ENCODE assay signal across 8 cellular contexts in the genomic region with DNA sequence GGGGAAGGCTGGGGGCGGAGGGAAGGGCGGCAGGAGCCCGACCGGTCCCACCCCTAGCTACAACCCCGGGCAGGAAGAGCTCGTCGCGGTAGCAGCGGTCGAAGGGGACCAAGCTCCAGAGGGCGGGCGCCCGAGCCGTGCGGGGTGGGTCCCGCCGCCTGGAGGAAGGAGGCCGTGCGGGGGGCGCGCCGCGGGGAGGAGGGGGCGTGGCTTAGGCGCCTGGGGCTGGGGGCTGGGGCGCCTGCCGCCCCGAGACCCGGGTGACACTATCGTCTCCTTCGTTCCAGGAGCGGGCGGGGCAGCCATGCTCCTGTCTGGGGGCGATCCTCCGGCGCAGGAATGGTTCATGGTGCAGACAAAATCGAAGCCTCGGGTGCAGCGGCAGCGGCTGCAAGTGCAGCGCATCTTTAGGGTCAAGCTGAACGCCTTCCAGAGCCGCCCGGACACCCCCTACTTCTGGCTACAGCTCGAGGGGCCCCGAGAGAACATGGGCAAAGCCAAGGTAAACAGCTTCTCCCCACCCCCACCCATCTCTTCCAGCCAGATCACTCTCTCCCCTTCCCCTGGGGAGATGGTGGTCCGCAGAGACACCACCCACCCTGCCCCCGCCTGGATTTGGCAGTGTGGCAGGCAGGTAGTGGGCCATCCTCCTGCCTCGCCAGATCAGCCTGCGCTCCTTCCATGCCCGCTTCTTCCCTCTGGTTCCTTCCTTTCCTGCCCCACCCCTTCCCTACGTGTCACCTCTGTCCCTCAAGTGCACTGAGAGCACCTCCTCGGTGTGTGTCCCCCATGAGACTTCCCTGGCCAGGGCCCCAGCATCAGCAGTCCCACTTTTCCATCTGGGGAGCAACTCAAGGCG. TPM values are rescaled to one million over a fixed set of nuclear protein-coding genes. Genes with fewer than 3 reads are reported as not detected.
A peak's percentile ranks its signal among the peaks of the same experiment; 100 is the strongest.
DNase-seq lines count a peak whose midpoint lies in the region; ATAC-seq and TF ChIP-seq lines count a peak whose summit lies in the region.

A gene (plus strand): TSS at position 61 of the 859 bp plus-strand sequence. CDS start 244 bp downstream, at position 305.

- no peaks in the 10 kb centered on the region for H4K20me1 ChIP-seq in OCI-LY1 (ENCODE audit: insufficient read depth, low read length)

- ATAC-seq in left ventricle myocardium superior = peak; percentile 86
- ATAC-seq in GM18909 (IDR thresholded peaks at IDR 0.05; ENCODE audit: poor library complexity, unreplicated experiment) = no peak

- no peaks in the 10 kb centered on the region for H3K9me3 ChIP-seq in ES-I3 (ENCODE audit: control insufficient read depth, insufficient read depth, low read length)
- H3K9me3 ChIP-seq in OCI-LY1 (ENCODE audit: low read length) = no peaks in the 10 kb centered on the region

- no peaks in the 10 kb centered on the region for H3F3A ChIP-seq in OCI-LY1 (ENCODE audit: insufficient read depth, low read length)

- no peak for TF ChIP-seq CTCF in OCI-LY1 (IDR thresholded peaks at IDR 0.05; ENCODE audit: low read length)

- peaks cover 18% of the 10 kb centered on the region for H3K4me1 ChIP-seq in ES-I3 (ENCODE audit: insufficient read depth, low read length)
- H3K4me1 ChIP-seq in OCI-LY1 (ENCODE audit: insufficient read depth, low read length, severe bottlenecking) = peaks cover 14% of the 10 kb centered on the region

- no peak within 1 kb of the TSS for H3K27ac ChIP-seq in OCI-LY1 (ENCODE audit: low read depth, low read length, poor library complexity, severe bottlenecking)

- H3K9me2 ChIP-seq in OCI-LY1 (ENCODE audit: low read depth, low read length) = no peaks in the 10 kb centered on the region

- H2AFZ ChIP-seq in OCI-LY1 (ENCODE audit: low read length) = no peak within 1 kb of the TSS

- peak within 1 kb of the TSS; percentile 63 for H3K4me3 ChIP-seq in OCI-LY1 (ENCODE audit: low read depth, low read length, poor library complexity, severe bottlenecking)

- H3K79me2 ChIP-seq in OCI-LY1 (ENCODE audit: insufficient read depth, low read length) = no peaks in the 10 kb centered on the region

- H3K36me3 ChIP-seq in ES-I3 (ENCODE audit: insufficient read depth, low read length) (no peaks in the 10 kb centered on the region), OCI-LY1 (ENCODE audit: insufficient read depth, low read length) (no peaks in the 10 kb centered on the region)

- H3K9ac ChIP-seq in ES-I3 (ENCODE audit: low read depth, low read length) (peak within 1 kb of the TSS; percentile 71), OCI-LY1 (ENCODE audit: low read length) (peak within 1 kb of the TSS; percentile 53; the same call in 1 of the 2 replicates)

- DNase-seq in amniotic epithelial cell (ENCODE audit: low read depth) (peak; percentile 13), left ventricle myocardium superior (peak; percentile 81), posterior vena cava (ENCODE audit: low spot score) (no peak), NCI-H1930 (lab: John Stamatoyannopoulos, UW) (no peak), SHP77 (lab: John Stamatoyannopoulos, UW) (no peak)

- H3K27me3 ChIP-seq in OCI-LY1 (ENCODE audit: insufficient read depth, low read length) = no peaks in the 10 kb centered on the region

- peak within 1 kb of the TSS; percentile 82 for H3K4me2 ChIP-seq in OCI-LY1 (ENCODE audit: low read length)

- intact Hi-C loops in left ventricle myocardium superior (cut with micrococcal nuclease) = no loop called here
- intact Hi-C loops in posterior vena cava (cut with DNase I) = no loop called here

RNA-seq across cellular contexts. Expression of the gene that starts here (rescaled TPM):
- 7.3 TPM for total RNA-seq in left ventricle myocardium superior
- 10 to 100 TPM; 13.1 to 15.1 TPM for total RNA-seq in posterior vena cava

Comparison
In these comparisons a context has a peak if more than half of its experiments do, and no peak if none do; other contexts are left out.
1. DNase-seq: peak in amniotic epithelial cell (single experiment) and left ventricle myocardium superior (single experiment); none in posterior vena cava (single experiment), NCI-H1930 (0 of 2) and SHP77 (0 of 2).